8 cellular contexts compared by ENCODE assay signal in genomic region chr3:183428140-183429023, GRCh38. TPM values are rescaled to one million over a fixed set of nuclear protein-coding genes. Genes with fewer than 3 reads are reported as not detected.
A peak's percentile ranks its signal among the peaks of the same experiment; 100 is the strongest.
DNase-seq lines count a peak whose midpoint lies in the region; ATAC-seq and TF ChIP-seq lines count a peak whose summit lies in the region.

Gene MCF2L2 (minus strand): TSS chr3:183428619. CDS start chr3:183427977, 642 bp downstream.

- H3K9me3 Mint-ChIP-seq in activated naive CD4-positive, alpha-beta T cell treated with anti-CD3 and anti-CD28 coated beads, Interleukin-2, amount 10 ng/mL, durations not matched to agents 7 days and 5 days = no peaks in the 10 kb centered on the region
- H3K9me3 Mint-ChIP-seq in glutamatergic neuron (ENCODE audit: unreplicated experiment) = peaks cover 8% of the 10 kb centered on the region

- ATAC-seq in GM19463 (IDR thresholded peaks at IDR 0.05; ENCODE audit: unreplicated experiment) = peak; percentile 58
- ATAC-seq in RWPE2 (ENCODE audit: low read depth) = peak; percentile 83

- intact Hi-C loops in ovary (cut with DNase I) = no loop called here

- peaks cover 43% of the 10 kb centered on the region for H3K27me3 Mint-ChIP-seq in activated naive CD4-positive, alpha-beta T cell treated with anti-CD3 and anti-CD28 coated beads, Interleukin-2, amount 10 ng/mL, durations not matched to agents 7 days and 5 days
- peaks cover 12% of the 10 kb centered on the region for H3K27me3 Mint-ChIP-seq in glutamatergic neuron (ENCODE audit: unreplicated experiment)

- DNase-seq in HuH-7 (ENCODE audit: low spot score) (peak; percentile 64), RWPE2 (ENCODE audit: low spot score) (peak; percentile 54), glutamatergic neuron (peak; percentile 80), ovary (peak; percentile 32 to 64 (median 47))
- DNase-seq in activated naive CD4-positive, alpha-beta T cell treated with anti-CD3 and anti-CD28 coated beads, Interleukin-2, amount 10 ng/mL, durations not matched to agents 7 days and 5 days = peak; percentile 87

- H3K36me3 ChIP-seq in BLaER1 (no peaks in the 10 kb centered on the region), RWPE2 (ENCODE audit: low read depth) (no peaks in the 10 kb centered on the region), ovary (no peaks in the 10 kb centered on the region), thymus (ENCODE audit: control insufficient read depth, insufficient read depth) (no peaks in the 10 kb centered on the region)

- H3K4me1 ChIP-seq in BLaER1 (peaks cover 24% of the 10 kb centered on the region), RWPE2 (ENCODE audit: insufficient read depth, poor library complexity, severe bottlenecking) (no peaks in the 10 kb centered on the region), ovary (ENCODE audit: insufficient read depth) (peaks cover 3% of the 10 kb centered on the region), thymus (ENCODE audit: control insufficient read depth, insufficient read depth, low read length) (peaks cover 2% of the 10 kb centered on the region)

- peak within 1 kb of the TSS; percentile 74 for H3K9ac ChIP-seq in BLaER1

- peak within 1 kb of the TSS; percentile 93 for H3K4me3 ChIP-seq in BLaER1
- peak within 1 kb of the TSS; percentile 58 for H3K4me3 ChIP-seq in RWPE2 (ENCODE audit: severe bottlenecking)
- peak within 1 kb of the TSS; percentile 41 for H3K4me3 ChIP-seq in ovary
- peak within 1 kb of the TSS; percentile 49 for H3K4me3 ChIP-seq in thymus (ENCODE audit: low read length)

- H3K27ac ChIP-seq in BLaER1 = peak within 1 kb of the TSS; percentile 56
- H3K27ac ChIP-seq in RWPE2 (ENCODE audit: poor library complexity, severe bottlenecking) = no peak within 1 kb of the TSS
- H3K27ac ChIP-seq in ovary = no peak within 1 kb of the TSS
- H3K27ac ChIP-seq in thymus (ENCODE audit: low read depth) = no peak within 1 kb of the TSS

- TF ChIP-seq EP300 in ovary (IDR thresholded peaks at IDR 0.05) = no peak

- H3K4me3 Mint-ChIP-seq in activated naive CD4-positive, alpha-beta T cell treated with anti-CD3 and anti-CD28 coated beads, Interleukin-2, amount 10 ng/mL, durations not matched to agents 7 days and 5 days = peak within 1 kb of the TSS; percentile 75
- H3K4me3 Mint-ChIP-seq in glutamatergic neuron (ENCODE audit: unreplicated experiment) = peak within 1 kb of the TSS; percentile 93

- no peak for TF ChIP-seq POLR2A in ovary (IDR thresholded peaks at IDR 0.05)

- peaks cover 32% of the 10 kb centered on the region for H3K4me1 Mint-ChIP-seq in activated naive CD4-positive, alpha-beta T cell treated with anti-CD3 and anti-CD28 coated beads, Interleukin-2, amount 10 ng/mL, durations not matched to agents 7 days and 5 days
- peaks cover 3% of the 10 kb centered on the region for H3K4me1 Mint-ChIP-seq in glutamatergic neuron (ENCODE audit: low read depth, unreplicated experiment)

- peak within 1 kb of the TSS; percentile 2 for H3K27ac Mint-ChIP-seq in activated naive CD4-positive, alpha-beta T cell treated with anti-CD3 and anti-CD28 coated beads, Interleukin-2, amount 10 ng/mL, durations not matched to agents 7 days and 5 days
- H3K27ac Mint-ChIP-seq in glutamatergic neuron (ENCODE audit: unreplicated experiment) = peak within 1 kb of the TSS; percentile 41

- CTCF ChIA-PET in activated naive CD4-positive, alpha-beta T cell treated with anti-CD3 and anti-CD28 coated beads, Interleukin-2, amount 10 ng/mL, durations not matched to agents 7 days and 5 days (lab: Charles Lee) = interaction anchor here (1.0 to 1.6 kb wide), 4 partner anchors 11 to 47 kb away, joined by 3 to 5 read pairs (median 4); no protein-coding TSS in a partner anchor

- WGBS in ovary, 3 donors = 1% methylated on average over 82 to 98 of the region's 98 CpGs
- WGBS in thymus = under 1% methylated on average over 98 of the region's 98 CpGs

- peak; percentile 9 for TF ChIP-seq CTCF in RWPE2 (IDR thresholded peaks at IDR 0.05; ENCODE audit: poor library complexity, severe bottlenecking)
- no peak for TF ChIP-seq CTCF in glutamatergic neuron (IDR thresholded peaks at IDR 0.05; ENCODE audit: partially characterized antibody, unreplicated experiment)
- TF ChIP-seq CTCF in ovary (IDR thresholded peaks at IDR 0.05) = no peak

- no peaks in the 10 kb centered on the region for H3K36me3 Mint-ChIP-seq in activated naive CD4-positive, alpha-beta T cell treated with anti-CD3 and anti-CD28 coated beads, Interleukin-2, amount 10 ng/mL, durations not matched to agents 7 days and 5 days
- H3K36me3 Mint-ChIP-seq in glutamatergic neuron (ENCODE audit: unreplicated experiment) = no peaks in the 10 kb centered on the region

- H3K27me3 ChIP-seq in BLaER1 (peaks cover 6% of the 10 kb centered on the region; the same call in 1 of the 2 replicates), RWPE2 (ENCODE audit: insufficient read depth, poor library complexity, severe bottlenecking) (peaks cover 6% of the 10 kb centered on the region), ovary (no peaks in the 10 kb centered on the region), thymus (ENCODE audit: control insufficient read depth, insufficient read depth) (peaks cover 12% of the 10 kb centered on the region)

- no peaks in the 10 kb centered on the region for H4K20me1 ChIP-seq in BLaER1

- peak within 1 kb of the TSS; percentile 95 for H3K4me2 ChIP-seq in BLaER1

- H3K9me3 ChIP-seq in BLaER1 = no peaks in the 10 kb centered on the region
- no peaks in the 10 kb centered on the region for H3K9me3 ChIP-seq in RWPE2 (ENCODE audit: severe bottlenecking)
- H3K9me3 ChIP-seq in ovary = peaks cover 0 to 4% of the 10 kb centered on the region in 2 donors
- no peaks in the 10 kb centered on the region for H3K9me3 ChIP-seq in thymus (ENCODE audit: control insufficient read depth)

RNA-seq across cellular contexts. Expression of gene MCF2L2, which starts in this region (rescaled TPM):
- total RNA-seq in glutamatergic neuron (ENCODE audit: unreplicated experiment) (18.1 TPM), ovary (1 to 10 TPM in 3 of 7 donors, under 1 TPM in 4; 0.12 to 1.1 (median 0.61) TPM)
- polyA plus RNA-seq in ovary (1 to 10 TPM in 1 of 2 donors, under 1 TPM in 1; 0.39 to 2.2 TPM), thymus (1.0 TPM)

Comparison
In these comparisons a context has a peak if more than half of its experiments do, and no peak if none do; other contexts are left out.
1. H3K4me3 ChIP-seq: peak in every context shown above with its lines; median percentile 93 in BLaER1; 58 in RWPE2; 49 in thymus; 41 in ovary.